ENCODE assay signal across 8 cellular contexts in the genomic region with DNA sequence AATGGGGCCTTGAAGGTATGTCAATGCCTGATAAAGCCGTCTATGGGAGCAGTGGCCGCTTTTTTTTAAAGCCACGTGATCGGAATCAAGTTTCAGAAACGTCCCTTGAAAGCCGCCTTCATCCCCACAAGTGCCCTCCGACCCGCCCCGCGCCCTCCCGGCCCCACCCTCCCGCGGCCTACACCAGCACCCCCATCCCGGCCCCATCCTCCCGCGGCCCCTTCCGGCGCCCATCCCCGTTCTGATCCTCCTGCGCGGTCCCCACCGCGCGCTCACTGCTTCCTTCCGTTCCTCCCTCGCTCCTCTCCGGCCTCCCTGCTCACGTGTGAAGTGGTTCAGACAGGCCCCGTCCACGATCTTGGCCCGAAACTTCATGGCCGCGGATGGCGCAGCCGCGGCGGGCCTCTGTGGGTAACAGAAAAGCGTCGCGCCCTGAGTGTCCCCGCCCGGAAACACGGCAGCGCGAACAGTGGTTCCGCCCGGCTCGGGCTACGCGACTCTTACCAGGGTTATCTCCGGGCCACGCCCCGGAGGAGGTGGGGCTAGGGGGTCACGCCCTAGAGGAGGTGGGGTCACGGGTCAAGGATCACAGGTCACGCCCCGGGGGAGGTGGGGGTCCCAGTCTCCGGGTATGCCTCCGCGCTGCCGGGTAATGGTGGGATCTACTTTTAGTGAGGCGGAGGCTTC. TPM values are rescaled to one million over a fixed set of nuclear protein-coding genes. Genes with fewer than 3 reads are reported as not detected.
DNase-seq lines count a peak whose midpoint lies in the region; ATAC-seq and TF ChIP-seq lines count a peak whose summit lies in the region.

TSS of gene HUS1 (minus strand) at position 471 of the 687 bp plus-strand sequence. CDS start at position 375, 96 bp downstream.

- no peaks in the 10 kb centered on the region for H3K27me3 ChIP-seq in lung (ENCODE audit: control insufficient read depth, insufficient read depth)

- ATAC-seq in GM19467 (IDR thresholded peaks at IDR 0.05; ENCODE audit: unreplicated experiment) (peak; percentile 99), lung (ENCODE audit: insufficient read depth, low FRiP score) (peak; percentile 99)

- TF ChIP-seq CTCF in lung (IDR thresholded peaks at IDR 0.05; ENCODE audit: control extremely low read depth, extremely low read depth) = no peak

- peak within 1 kb of the TSS; percentile 83 to 98 for H3K27ac ChIP-seq in lung (ENCODE audit: low read depth in 1 of 2, low read length in 1 of 2)

- H3K9me3 ChIP-seq in lung (ENCODE audit: control insufficient read depth in 2 of 2, insufficient read depth in 1 of 2, low read length in 1 of 2) = no peaks in the 10 kb centered on the region

- peak; percentile 88 for DNase-seq in CMK (ENCODE audit: low read depth)
- DNase-seq in HPDE6-E6E7 (ENCODE audit: extremely low spot score) = peak; percentile 79
- DNase-seq in NK-92 (lab: John Stamatoyannopoulos, UW; ENCODE audit: unreplicated experiment) = peak; percentile 43
- DNase-seq in activated CD8-positive, alpha-beta memory T cell treated with anti-CD3 and anti-CD28 coated beads for 1 hour (ENCODE audit: extremely low read depth in 1 of 2, low read depth in 1 of 2) = peak; percentile 67 to 82
- DNase-seq in effector CD8-positive, alpha-beta T cell (lab: John Stamatoyannopoulos, UW) = peak; percentile 80
- peak; percentile 94 for DNase-seq in lung (ENCODE audit: low spot score)
- peak; percentile 85 to 94 (median 86) for DNase-seq in stimulated activated CD4-positive, alpha-beta T cell treated with anti-CD3 and anti-CD28 coated beads, TNF-alpha, amount 100 ng/mL, for 4 hours (ENCODE audit: low read depth in 3 of 3)

- H3K4me1 ChIP-seq in lung (ENCODE audit: control insufficient read depth in 2 of 2, insufficient read depth in 2 of 2, low read length in 2 of 2) = no peaks in the 10 kb centered on the region

- peak within 1 kb of the TSS; percentile 84 for H3K4me3 ChIP-seq in lung

- 2% methylated on average over 62 of the region's 62 CpGs for WGBS in lung, 2 donors

- peaks cover 15 to 19% of the 10 kb centered on the region in 2 donors for H3K36me3 ChIP-seq in lung (ENCODE audit: control insufficient read depth in 2 of 2, insufficient read depth in 2 of 2, low read length in 2 of 2)

RNA-seq across cellular contexts. Expression of gene HUS1, which starts in this region (rescaled TPM):
- 10 to 100 TPM; 26.5 to 33.9 TPM for total RNA-seq in lung
- polyA plus RNA-seq in lung = 10 to 100 TPM; 10.3 to 12.1 TPM

Comparison
In these comparisons a context has a peak if more than half of its experiments do, and no peak if none do; other contexts are left out.
1. Peak in every context shown above with its lines: DNase-seq, ATAC-seq, H3K4me3 ChIP-seq and H3K27ac ChIP-seq.
2. DNase-seq: peak in every context shown above with its lines; median percentile 94 in lung; 88 in CMK; 86 in stimulated activated CD4-positive, alpha-beta T cell treated with anti-CD3 and anti-CD28 coated beads, TNF-alpha, amount 100 ng/mL, for 4 hours; 80 in effector CD8-positive, alpha-beta T cell; 79 in HPDE6-E6E7; 74 in activated CD8-positive, alpha-beta memory T cell treated with anti-CD3 and anti-CD28 coated beads for 1 hour; 43 in NK-92.